In genomic region chr6:15403094-15403493, GRCh38 we compare ENCODE assay signal across 16 cellular contexts.
DNase-seq lines count a peak whose midpoint lies in the region; ATAC-seq lines count a peak whose summit lies in the region.
"Had no signal": no experiment of that assay in that cellular context is flagged by ENCODE, and none has a peak within 500 bp of the region (broad histone marks: within the 10 kb centered on the region; RNA-seq: fewer than 3 reads in every experiment).

No MANE protein-coding gene starts in this region.

- no CpG with 5 or more reads among the region's 2 CpGs for WGBS in mesendoderm (ENCODE audit: extremely low coverage, insufficient coverage, low lambda C conversion rate)

- peak overlapping the region; percentile 47 for H3K18ac ChIP-seq in mesendoderm (ENCODE audit: low read length)

- H2BK5ac ChIP-seq in mesendoderm (ENCODE audit: low read length), result peak overlapping the region; percentile 64

- CTCF ChIA-PET in activated CD8-positive, alpha-beta memory T cell treated with anti-CD3 and anti-CD28 coated beads, Interleukin-2, amount 10 ng/mL, durations not matched to agents 7 days and 5 days (lab: Charles Lee), result interaction anchor here (0.5 to 2.1 kb wide), 3 partner anchors 9 to 54 kb away, joined by 4 to 8 read pairs (median 5); no protein-coding TSS in a partner anchor

- H3K79me2 ChIP-seq in mesendoderm (ENCODE audit: control insufficient read depth, insufficient read depth, low read length), result peaks cover 94% of the 10 kb centered on the region

- peaks cover 2% of the 10 kb centered on the region for H3K36me3 Mint-ChIP-seq in activated CD8-positive, alpha-beta memory T cell treated with anti-CD3 and anti-CD28 coated beads, Interleukin-2, amount 10 ng/mL, durations not matched to agents 7 days and 5 days
- H3K36me3 Mint-ChIP-seq in activated naive CD8-positive, alpha-beta T cell, result no peaks in the 10 kb centered on the region
- no peaks in the 10 kb centered on the region for H3K36me3 Mint-ChIP-seq in activated T-cell treated with anti-CD3 and anti-CD28 coated beads, Interleukin-2, amount 50 U/mL, for 4 hours (ENCODE audit: insufficient read depth)

- H3K4ac ChIP-seq in mesendoderm (ENCODE audit: low read depth, low read length), result peak overlapping the region; percentile 6

- H3K27me3 Mint-ChIP-seq in activated CD8-positive, alpha-beta memory T cell treated with anti-CD3 and anti-CD28 coated beads, Interleukin-2, amount 10 ng/mL, durations not matched to agents 7 days and 5 days, result no peaks in the 10 kb centered on the region
- H3K27me3 Mint-ChIP-seq in activated naive CD8-positive, alpha-beta T cell, result no peaks in the 10 kb centered on the region
- H3K27me3 Mint-ChIP-seq in activated T-cell treated with anti-CD3 and anti-CD28 coated beads, Interleukin-2, amount 50 U/mL, for 4 hours (ENCODE audit: low read depth), result no peaks in the 10 kb centered on the region

- H3K9me3 Mint-ChIP-seq in activated CD8-positive, alpha-beta memory T cell treated with anti-CD3 and anti-CD28 coated beads, Interleukin-2, amount 10 ng/mL, durations not matched to agents 7 days and 5 days (ENCODE audit: low read depth), result no peaks in the 10 kb centered on the region
- no peaks in the 10 kb centered on the region for H3K9me3 Mint-ChIP-seq in activated naive CD8-positive, alpha-beta T cell (ENCODE audit: low read depth)
- no peaks in the 10 kb centered on the region for H3K9me3 Mint-ChIP-seq in activated T-cell treated with anti-CD3 and anti-CD28 coated beads, Interleukin-2, amount 50 U/mL, for 4 hours

- no peak overlapping the region for H2BK120ac ChIP-seq in mesendoderm (ENCODE audit: low read depth, low read length)

- no peaks in the 10 kb centered on the region for H3K27me3 ChIP-seq in mesendoderm (ENCODE audit: insufficient read depth, low read length, poor library complexity)
- H3K27me3 ChIP-seq: colonic mucosa, SJCRH30, uterus had no signal

- peaks cover 18% of the 10 kb centered on the region for H3K79me1 ChIP-seq in mesendoderm (ENCODE audit: low read length)

- H3K27ac ChIP-seq in mesendoderm (ENCODE audit: low read depth, low read length) (no peak overlapping the region), substantia nigra (ENCODE audit: low read depth, low read length, poor library complexity, severe bottlenecking) (peak overlapping the region; percentile 86)
- H3K27ac ChIP-seq: colonic mucosa, KMS-11, SJCRH30, uterus had no signal

- no peak for DNase-seq in activated CD8-positive, alpha-beta memory T cell treated with anti-CD3 and anti-CD28 coated beads, Interleukin-2, amount 10 ng/mL, durations not matched to agents 7 days and 5 days
- DNase-seq in activated CD8-positive, alpha-beta memory T cell treated with anti-CD3 and anti-CD28 coated beads for 24 hours, result no peak
- DNase-seq in mesendoderm (no peak), substantia nigra (lab: John Stamatoyannopoulos, UW) (peak in 1 of 49 donors; percentile 14), medulla oblongata (ENCODE audit: extremely low spot score) (no peak)
- DNase-seq in activated T-cell treated with anti-CD3 and anti-CD28 coated beads, Interleukin-2, amount 50 U/mL, for 4 hours, result no peak
- DNase-seq: ACHN, activated gamma-delta T cell treated with Interleukin-2 at 50 U/mL for 16 hours, colonic mucosa, DMS53, NCI-H1930, SJCRH30, uterus had no signal

- peak overlapping the region; percentile 23 for H3K9ac ChIP-seq in mesendoderm (ENCODE audit: low read length)
- H3K9ac ChIP-seq: KMS-11 had no signal

- H3K56ac ChIP-seq in mesendoderm (ENCODE audit: low read length), result peak overlapping the region; percentile 69

- H3K4me2 ChIP-seq in mesendoderm (ENCODE audit: low read length), result no peak overlapping the region
- H3K4me2 ChIP-seq: KMS-11 had no signal

- H4K8ac ChIP-seq in mesendoderm (ENCODE audit: low read depth, low read length), result no peak overlapping the region

- H3K4me1 Mint-ChIP-seq in activated CD8-positive, alpha-beta memory T cell treated with anti-CD3 and anti-CD28 coated beads, Interleukin-2, amount 10 ng/mL, durations not matched to agents 7 days and 5 days, result peaks cover 75% of the 10 kb centered on the region
- H3K4me1 Mint-ChIP-seq in activated naive CD8-positive, alpha-beta T cell (ENCODE audit: low read depth), result peaks cover 90% of the 10 kb centered on the region
- H3K4me1 Mint-ChIP-seq in activated T-cell treated with anti-CD3 and anti-CD28 coated beads, Interleukin-2, amount 50 U/mL, for 4 hours (ENCODE audit: low read depth), result peaks cover 79% of the 10 kb centered on the region

- H2BK15ac ChIP-seq in mesendoderm (replicated peaks; ENCODE audit: low read depth), result no peak overlapping the region

- H3K4me1 ChIP-seq in mesendoderm (ENCODE audit: control insufficient read depth, low read depth, low read length), result peaks cover 40% of the 10 kb centered on the region
- H3K4me1 ChIP-seq: uterus had no signal

- H2AK5ac ChIP-seq in mesendoderm (ENCODE audit: low read length), result no peak overlapping the region

- no peaks in the 10 kb centered on the region for H3K36me3 ChIP-seq in mesendoderm (ENCODE audit: control insufficient read depth, insufficient read depth, low read length)
- H3K36me3 ChIP-seq: colonic mucosa, SJCRH30, uterus had no signal

- no peak overlapping the region for H3K4me3 ChIP-seq in mesendoderm (ENCODE audit: low read length)
- H3K4me3 ChIP-seq: colonic mucosa, SJCRH30, uterus had no signal

- no peak overlapping the region for H4K5ac ChIP-seq in mesendoderm (ENCODE audit: low read length)

- peak overlapping the region; percentile 59 for H3K27ac Mint-ChIP-seq in activated CD8-positive, alpha-beta memory T cell treated with anti-CD3 and anti-CD28 coated beads, Interleukin-2, amount 10 ng/mL, durations not matched to agents 7 days and 5 days
- peak overlapping the region; percentile 76 for H3K27ac Mint-ChIP-seq in activated naive CD8-positive, alpha-beta T cell

- ATAC-seq in activated CD8-positive, alpha-beta memory T cell treated with anti-CD3 and anti-CD28 coated beads, Interleukin-2, amount 10 ng/mL, durations not matched to agents 7 days and 5 days, result no peak
- no peak for ATAC-seq in activated T-cell treated with anti-CD3 and anti-CD28 coated beads, Interleukin-2, amount 50 U/mL, for 4 hours
- ATAC-seq in HG03342 (IDR thresholded peaks at IDR 0.05; ENCODE audit: unreplicated experiment), result no peak

- no peak overlapping the region for H3K23ac ChIP-seq in mesendoderm (ENCODE audit: low read length)

- no peak overlapping the region for H3K4me3 Mint-ChIP-seq in activated CD8-positive, alpha-beta memory T cell treated with anti-CD3 and anti-CD28 coated beads, Interleukin-2, amount 10 ng/mL, durations not matched to agents 7 days and 5 days
- H3K4me3 Mint-ChIP-seq in activated naive CD8-positive, alpha-beta T cell, result peak overlapping the region; percentile 64
- no peak overlapping the region for H3K4me3 Mint-ChIP-seq in activated T-cell treated with anti-CD3 and anti-CD28 coated beads, Interleukin-2, amount 50 U/mL, for 4 hours
